ENCODE assay signal across 24 cellular contexts in the genomic region with DNA sequence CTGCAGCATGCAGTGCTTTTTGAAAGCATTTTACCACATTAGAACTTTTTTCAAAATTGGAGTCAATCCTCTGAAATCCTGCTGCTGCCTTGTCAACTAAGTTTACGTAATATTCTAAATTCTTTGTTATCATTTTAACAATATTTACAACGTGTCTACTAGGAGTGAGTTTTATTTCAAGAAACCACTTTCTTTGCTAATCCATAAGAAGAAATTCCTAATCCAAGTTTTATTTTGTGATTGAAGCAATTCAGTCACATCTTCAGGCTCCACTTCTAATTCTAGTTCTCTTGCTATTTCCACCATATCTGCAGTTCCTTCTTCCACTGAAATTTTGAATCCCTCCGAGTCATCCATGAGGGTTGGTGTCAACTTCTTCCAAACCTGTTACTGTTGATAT.
"Had no signal": no experiment of that assay in that cellular context is flagged by ENCODE, and none has a peak within 500 bp of the region (broad histone marks: within the 10 kb centered on the region; RNA-seq: fewer than 3 reads in every experiment).

No MANE protein-coding gene starts in this region.

- H3K36me3 Mint-ChIP-seq: naive B cell had no signal

- DNase-seq: colonic mucosa; cortex of kidney; effector CD8-positive, alpha-beta T cell; effector memory CD8-positive, alpha-beta T cell; endodermal cell; erythroblast; esophagus squamous epithelium; foreskin fibroblast; foreskin melanocyte; gastrocnemius medialis; glutamatergic neuron; head of caudate nucleus; heart right ventricle; hippocampal formation; left cardiac atrium; left lung; left ventricle myocardium superior; lower lobe of right lung; mesenchymal stem cell; mucosa of descending colon; naive B cell had no signal

- H3K4me1 ChIP-seq: colonic mucosa, esophagus squamous epithelium, gastrocnemius medialis, heart right ventricle, left lung, lower lobe of right lung had no signal

- H3K27ac Mint-ChIP-seq: dendritic cell treated with granulocyte-macrophage colony-stimulating factor and Interleukin-4, amounts not matched to agents 40 ng/mL and 50 ng/mL, for 4 days; endodermal cell; mesothelial cell of epicardium had no signal

- H3K36me3 ChIP-seq: colonic mucosa, gastrocnemius medialis, lower lobe of right lung had no signal

- H3K4me3 ChIP-seq: colonic mucosa, esophagus squamous epithelium, gastrocnemius medialis, heart right ventricle, left lung, lower lobe of right lung, mucosa of descending colon had no signal

- H3K9me3 Mint-ChIP-seq: dendritic cell treated with granulocyte-macrophage colony-stimulating factor and Interleukin-4, amounts not matched to agents 40 ng/mL and 50 ng/mL, for 4 days; effector memory CD8-positive, alpha-beta T cell; naive B cell had no signal

- H3K27me3 ChIP-seq: colonic mucosa, esophagus squamous epithelium, gastrocnemius medialis, heart right ventricle, left lung had no signal

- H3K27me3 Mint-ChIP-seq: dendritic cell treated with granulocyte-macrophage colony-stimulating factor and Interleukin-4, amounts not matched to agents 40 ng/mL and 50 ng/mL, for 4 days; effector memory CD8-positive, alpha-beta T cell; naive B cell had no signal

- H3K9me3 ChIP-seq: colonic mucosa, esophagus squamous epithelium, gastrocnemius medialis, heart right ventricle, left lung, lower lobe of right lung, mucosa of descending colon had no signal

- H3K4me1 Mint-ChIP-seq: endodermal cell, mesothelial cell of epicardium had no signal

- H3K27ac ChIP-seq: colonic mucosa, epithelial cell of prostate, esophagus squamous epithelium, gastrocnemius medialis, heart right ventricle, left lung, lower lobe of right lung had no signal

- H3K4me3 Mint-ChIP-seq: dendritic cell treated with granulocyte-macrophage colony-stimulating factor and Interleukin-4, amounts not matched to agents 40 ng/mL and 50 ng/mL, for 4 days; effector memory CD8-positive, alpha-beta T cell; endodermal cell; mesothelial cell of epicardium; naive B cell had no signal
